In genomic region chr19:57192993-57193392, GRCh38 we compare ENCODE assay signal across 7 cellular contexts. TPM values are rescaled to one million over a fixed set of nuclear protein-coding genes. Genes with fewer than 3 reads are reported as not detected.
DNase-seq lines count a peak whose midpoint lies in the region; ATAC-seq and TF ChIP-seq lines count a peak whose summit lies in the region.
"Had no signal": no experiment of that assay in that cellular context is flagged by ENCODE, and none has a peak within 500 bp of the region (broad histone marks: within the 10 kb centered on the region; RNA-seq: fewer than 3 reads in every experiment).

No MANE protein-coding gene starts in this region.

- H3K36me3 ChIP-seq in heart left ventricle (peaks cover 0 to 54% (median 47%) of the 10 kb centered on the region in 9 donors), tibial artery (peaks cover 47 to 50% (median 48%) of the 10 kb centered on the region in 3 donors)

- H3K27ac ChIP-seq in heart left ventricle (no peak overlapping the region), right cardiac atrium (ENCODE audit: low read length) (no peak overlapping the region), tibial artery (no peak overlapping the region)

- H3K9me3 ChIP-seq in heart left ventricle = no peaks in the 10 kb centered on the region
- H3K9me3 ChIP-seq in right cardiac atrium (ENCODE audit: control insufficient read depth, low read length) = no peaks in the 10 kb centered on the region
- peaks cover 0 to 5% (median 0%) of the 10 kb centered on the region in 3 donors for H3K9me3 ChIP-seq in tibial artery

- TF ChIP-seq POLR2A in heart left ventricle (IDR thresholded peaks at IDR 0.05) = no peak

- TF ChIP-seq CTCF in heart left ventricle (IDR thresholded peaks at IDR 0.05) (no peak), fibroblast of pulmonary artery (IDR thresholded peaks at IDR 0.05; ENCODE audit: low read length, missing control alignments) (no peak), tibial artery (IDR thresholded peaks at IDR 0.05) (no peak)

- H3K27me3 ChIP-seq in heart left ventricle = no peaks in the 10 kb centered on the region
- no peaks in the 10 kb centered on the region for H3K27me3 ChIP-seq in right cardiac atrium (ENCODE audit: control insufficient read depth, insufficient read depth)
- H3K27me3 ChIP-seq in tibial artery = no peaks in the 10 kb centered on the region

- H3K4me3 ChIP-seq in heart left ventricle (peak overlapping the region in 10 of 12 donors; percentile 83 to 99 (median 97)), right cardiac atrium (ENCODE audit: low read length) (no peak overlapping the region), fibroblast of pulmonary artery (replicated peaks; ENCODE audit: low read depth, low read length) (peak overlapping the region; percentile 93), tibial artery (peak overlapping the region; percentile 90 to 99)

- no peak for DNase-seq in heart left ventricle
- no peak for DNase-seq in right cardiac atrium
- no peak for DNase-seq in fibroblast of pulmonary artery (ENCODE audit: low read depth)
- no peak for DNase-seq in tibial artery
- no peak for DNase-seq in HCEC 1CT
- no peak for DNase-seq in posterior cingulate gyrus
- DNase-seq: MM.1S had no signal

- ATAC-seq in heart left ventricle (no peak), right cardiac atrium (no peak)

- peaks cover 0 to 29% (median 19%) of the 10 kb centered on the region in 12 donors for H3K4me1 ChIP-seq in heart left ventricle
- peaks cover 9% of the 10 kb centered on the region for H3K4me1 ChIP-seq in right cardiac atrium (ENCODE audit: control insufficient read depth, insufficient read depth, low read length)
- H3K4me1 ChIP-seq in tibial artery = peaks cover 4 to 23% (median 17%) of the 10 kb centered on the region in 4 donors

- WGBS in heart left ventricle, 4 donors = 83 to 85% (median 84%) methylated on average over 5 of the region's 5 CpGs
- 76% methylated on average over 5 of the region's 5 CpGs for WGBS in right cardiac atrium

- intact Hi-C loops in heart left ventricle (cut with DNase I) (loop anchor here in 1 of 10 donors (5.0 kb wide), 1 partner anchor 49 kb away; the partner anchor contains the start of gene ZNF805), right cardiac atrium (cut with DNase I) (no loop called here), tibial artery (cut with DNase I; ENCODE audit: low total_unique reads) (no loop called here), posterior cingulate gyrus (cut with DNase I) (loop anchor here (5.0 kb wide), 1 partner anchor 89 kb away; the partner anchor contains the start of gene ZNF460)

RNA-seq across cellular contexts. Expression of gene ZNF264, which starts 1.7 kb away (rescaled TPM):
- total RNA-seq in heart left ventricle = 10 to 100 TPM; 13.3 to 30.1 (median 20.3) TPM
- polyA plus RNA-seq in heart left ventricle = 1 to 10 TPM; 3.4 to 4.9 TPM
- total RNA-seq in right cardiac atrium = 10 to 100 TPM; 16.9 to 26.8 (median 18.7) TPM
- polyA plus RNA-seq in right cardiac atrium = 4.4 TPM

RNA-seq across cellular contexts. Expression of gene DUXA, which starts 25.7 kb away (rescaled TPM):
- total RNA-seq in heart left ventricle (not detected), right cardiac atrium (not detected)
- polyA plus RNA-seq in heart left ventricle (not detected), right cardiac atrium (not detected)

RNA-seq across cellular contexts. Expression of gene AURKC, which starts 37.8 kb away (rescaled TPM):
- total RNA-seq in heart left ventricle = 1 to 10 TPM in 6 of 9 donors, under 1 TPM in 1, not detected in 2; 0.91 to 3.7 (median 1.5) TPM
- 1 to 10 TPM; 1.0 to 1.3 TPM for polyA plus RNA-seq in heart left ventricle
- 1 to 10 TPM; 1.5 to 2.0 (median 1.6) TPM for total RNA-seq in right cardiac atrium
- 1.2 TPM for polyA plus RNA-seq in right cardiac atrium

RNA-seq across cellular contexts. Expression of gene ZNF805, which starts 47.4 kb away (rescaled TPM):
- 10 to 100 TPM in 7 of 9 donors, 1 to 10 TPM in 2; 7.0 to 15.3 (median 11.4) TPM for total RNA-seq in heart left ventricle
- polyA plus RNA-seq in heart left ventricle = 1 to 10 TPM in 1 of 2 donors, under 1 TPM in 1; 0.80 to 2.4 TPM
- 10 to 100 TPM in 2 of 4 donors, 1 to 10 TPM in 2; 9.3 to 14.6 (median 10.0) TPM for total RNA-seq in right cardiac atrium
- 1.3 TPM for polyA plus RNA-seq in right cardiac atrium

RNA-seq across cellular contexts. Expression of gene ZIM3, which starts 48.0 kb away (rescaled TPM):
- total RNA-seq in heart left ventricle = not detected
- polyA plus RNA-seq in heart left ventricle = not detected
- not detected for total RNA-seq in right cardiac atrium
- not detected for polyA plus RNA-seq in right cardiac atrium
